In the genomic region with DNA sequence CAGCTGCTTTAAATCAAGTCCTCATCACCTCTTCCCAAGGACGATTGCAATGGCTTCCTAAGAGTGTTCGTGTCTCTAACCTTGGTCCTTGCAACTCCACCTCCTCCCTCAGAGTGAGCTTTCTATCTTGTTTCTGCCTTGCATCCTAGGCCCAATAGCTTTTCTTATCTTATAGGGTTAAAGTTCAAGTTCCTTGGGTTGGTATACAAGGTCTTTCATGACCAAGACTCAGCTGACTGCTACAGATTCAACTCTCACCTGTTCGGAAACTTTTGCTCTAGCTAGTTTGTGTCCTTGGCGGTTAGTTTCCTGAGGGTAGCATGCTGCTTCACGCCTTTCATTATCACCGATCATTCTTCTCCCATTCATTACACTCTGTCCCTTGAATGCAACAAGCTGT, we compare ENCODE assay signal across 2 cellular contexts.
TF ChIP-seq lines count a peak whose summit lies in the region.

No MANE protein-coding gene starts in this region.

TF ChIP-seq in GM23338, 12 proteins besides CTCF, POLR2A, EP300 and RAD21:
- TF ChIP-seq STAT1 (IDR thresholded peaks at IDR 0.05; ENCODE audit: unreplicated experiment) (no peak), JUNB (IDR thresholded peaks at IDR 0.05; ENCODE audit: unreplicated experiment) (no peak)
- TF ChIP-seq, protein P1, sequence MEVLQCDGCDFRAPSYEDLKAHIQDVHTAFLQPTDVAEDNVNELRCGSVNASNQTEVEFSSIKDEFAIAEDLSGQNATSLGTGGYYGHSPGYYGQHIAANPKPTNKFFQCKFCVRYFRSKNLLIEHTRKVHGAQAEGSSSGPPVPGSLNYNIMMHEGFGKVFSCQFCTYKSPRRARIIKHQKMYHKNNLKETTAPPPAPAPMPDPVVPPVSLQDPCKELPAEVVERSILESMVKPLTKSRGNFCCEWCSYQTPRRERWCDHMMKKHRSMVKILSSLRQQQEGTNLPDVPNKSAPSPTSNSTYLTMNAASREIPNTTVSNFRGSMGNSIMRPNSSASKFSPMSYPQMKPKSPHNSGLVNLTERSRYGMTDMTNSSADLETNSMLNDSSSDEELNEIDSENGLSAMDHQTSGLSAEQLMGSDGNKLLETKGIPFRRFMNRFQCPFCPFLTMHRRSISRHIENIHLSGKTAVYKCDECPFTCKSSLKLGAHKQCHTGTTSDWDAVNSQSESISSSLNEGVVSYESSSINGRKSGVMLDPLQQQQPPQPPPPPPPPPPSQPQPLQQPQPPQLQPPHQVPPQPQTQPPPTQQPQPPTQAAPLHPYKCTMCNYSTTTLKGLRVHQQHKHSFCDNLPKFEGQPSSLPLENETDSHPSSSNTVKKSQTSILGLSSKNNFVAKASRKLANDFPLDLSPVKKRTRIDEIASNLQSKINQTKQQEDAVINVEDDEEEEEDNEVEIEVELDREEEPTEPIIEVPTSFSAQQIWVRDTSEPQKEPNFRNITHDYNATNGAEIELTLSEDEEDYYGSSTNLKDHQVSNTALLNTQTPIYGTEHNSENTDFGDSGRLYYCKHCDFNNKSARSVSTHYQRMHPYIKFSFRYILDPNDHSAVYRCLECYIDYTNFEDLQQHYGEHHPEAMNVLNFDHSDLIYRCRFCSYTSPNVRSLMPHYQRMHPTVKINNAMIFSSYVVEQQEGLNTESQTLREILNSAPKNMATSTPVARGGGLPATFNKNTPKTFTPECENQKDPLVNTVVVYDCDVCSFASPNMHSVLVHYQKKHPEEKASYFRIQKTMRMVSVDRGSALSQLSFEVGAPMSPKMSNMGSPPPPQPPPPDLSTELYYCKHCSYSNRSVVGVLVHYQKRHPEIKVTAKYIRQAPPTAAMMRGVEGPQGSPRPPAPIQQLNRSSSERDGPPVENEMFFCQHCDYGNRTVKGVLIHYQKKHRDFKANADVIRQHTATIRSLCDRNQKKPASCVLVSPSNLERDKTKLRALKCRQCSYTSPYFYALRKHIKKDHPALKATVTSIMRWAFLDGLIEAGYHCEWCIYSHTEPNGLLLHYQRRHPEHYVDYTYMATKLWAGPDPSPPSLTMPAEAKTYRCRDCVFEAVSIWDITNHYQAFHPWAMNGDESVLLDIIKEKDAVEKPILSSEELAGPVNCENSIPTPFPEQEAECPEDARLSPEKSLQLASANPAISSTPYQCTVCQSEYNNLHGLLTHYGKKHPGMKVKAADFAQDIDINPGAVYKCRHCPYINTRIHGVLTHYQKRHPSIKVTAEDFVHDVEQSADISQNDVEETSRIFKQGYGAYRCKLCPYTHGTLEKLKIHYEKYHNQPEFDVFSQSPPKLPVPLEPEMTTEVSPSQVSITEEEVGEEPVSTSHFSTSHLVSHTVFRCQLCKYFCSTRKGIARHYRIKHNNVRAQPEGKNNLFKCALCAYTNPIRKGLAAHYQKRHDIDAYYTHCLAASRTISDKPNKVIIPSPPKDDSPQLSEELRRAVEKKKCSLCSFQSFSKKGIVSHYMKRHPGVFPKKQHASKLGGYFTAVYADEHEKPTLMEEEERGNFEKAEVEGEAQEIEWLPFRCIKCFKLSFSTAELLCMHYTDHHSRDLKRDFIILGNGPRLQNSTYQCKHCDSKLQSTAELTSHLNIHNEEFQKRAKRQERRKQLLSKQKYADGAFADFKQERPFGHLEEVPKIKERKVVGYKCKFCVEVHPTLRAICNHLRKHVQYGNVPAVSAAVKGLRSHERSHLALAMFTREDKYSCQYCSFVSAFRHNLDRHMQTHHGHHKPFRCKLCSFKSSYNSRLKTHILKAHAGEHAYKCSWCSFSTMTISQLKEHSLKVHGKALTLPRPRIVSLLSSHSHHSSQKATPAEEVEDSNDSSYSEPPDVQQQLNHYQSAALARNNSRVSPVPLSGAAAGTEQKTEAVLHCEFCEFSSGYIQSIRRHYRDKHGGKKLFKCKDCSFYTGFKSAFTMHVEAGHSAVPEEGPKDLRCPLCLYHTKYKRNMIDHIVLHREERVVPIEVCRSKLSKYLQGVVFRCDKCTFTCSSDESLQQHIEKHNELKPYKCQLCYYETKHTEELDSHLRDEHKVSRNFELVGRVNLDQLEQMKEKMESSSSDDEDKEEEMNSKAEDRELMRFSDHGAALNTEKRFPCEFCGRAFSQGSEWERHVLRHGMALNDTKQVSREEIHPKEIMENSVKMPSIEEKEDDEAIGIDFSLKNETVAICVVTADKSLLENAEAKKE (CRISPR knock-in tag; IDR thresholded peaks at IDR 0.05) = no peak

TF ChIP-seq in H1, 55 proteins besides CTCF, POLR2A, EP300 and RAD21:
- TF ChIP-seq JUN (IDR thresholded peaks at IDR 0.05; ENCODE audit: low read depth, low read length) = no peak
- TF ChIP-seq, protein P2, sequence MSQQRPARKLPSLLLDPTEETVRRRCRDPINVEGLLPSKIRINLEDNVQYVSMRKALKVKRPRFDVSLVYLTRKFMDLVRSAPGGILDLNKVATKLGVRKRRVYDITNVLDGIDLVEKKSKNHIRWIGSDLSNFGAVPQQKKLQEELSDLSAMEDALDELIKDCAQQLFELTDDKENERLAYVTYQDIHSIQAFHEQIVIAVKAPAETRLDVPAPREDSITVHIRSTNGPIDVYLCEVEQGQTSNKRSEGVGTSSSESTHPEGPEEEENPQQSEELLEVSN (IDR thresholded peaks at IDR 0.05) = peak; percentile 53; the same call in 1 of the 2 replicates
- TF ChIP-seq SAP30 (IDR thresholded peaks at IDR 0.05; ENCODE audit: insufficient read depth, insufficient replicate concordance, low read length) = no peak
- TF ChIP-seq BACH1 (IDR thresholded peaks at IDR 0.05; ENCODE audit: low read length) = no peak
- no peak for TF ChIP-seq SP1 (IDR thresholded peaks at IDR 0.05; ENCODE audit: low read depth, low read length)
- no peak for TF ChIP-seq POLR2AphosphoS5 (IDR thresholded peaks at IDR 0.05; ENCODE audit: low read depth, low read length)
- TF ChIP-seq NANOG (IDR thresholded peaks at IDR 0.05; ENCODE audit: insufficient read depth, low read depth, low read length, poor library complexity, severe bottlenecking) = peak; percentile 16
- TF ChIP-seq, protein P3, sequence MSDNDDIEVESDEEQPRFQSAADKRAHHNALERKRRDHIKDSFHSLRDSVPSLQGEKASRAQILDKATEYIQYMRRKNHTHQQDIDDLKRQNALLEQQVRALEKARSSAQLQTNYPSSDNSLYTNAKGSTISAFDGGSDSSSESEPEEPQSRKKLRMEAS (IDR thresholded peaks at IDR 0.05) = no peak
